In the genomic region with DNA sequence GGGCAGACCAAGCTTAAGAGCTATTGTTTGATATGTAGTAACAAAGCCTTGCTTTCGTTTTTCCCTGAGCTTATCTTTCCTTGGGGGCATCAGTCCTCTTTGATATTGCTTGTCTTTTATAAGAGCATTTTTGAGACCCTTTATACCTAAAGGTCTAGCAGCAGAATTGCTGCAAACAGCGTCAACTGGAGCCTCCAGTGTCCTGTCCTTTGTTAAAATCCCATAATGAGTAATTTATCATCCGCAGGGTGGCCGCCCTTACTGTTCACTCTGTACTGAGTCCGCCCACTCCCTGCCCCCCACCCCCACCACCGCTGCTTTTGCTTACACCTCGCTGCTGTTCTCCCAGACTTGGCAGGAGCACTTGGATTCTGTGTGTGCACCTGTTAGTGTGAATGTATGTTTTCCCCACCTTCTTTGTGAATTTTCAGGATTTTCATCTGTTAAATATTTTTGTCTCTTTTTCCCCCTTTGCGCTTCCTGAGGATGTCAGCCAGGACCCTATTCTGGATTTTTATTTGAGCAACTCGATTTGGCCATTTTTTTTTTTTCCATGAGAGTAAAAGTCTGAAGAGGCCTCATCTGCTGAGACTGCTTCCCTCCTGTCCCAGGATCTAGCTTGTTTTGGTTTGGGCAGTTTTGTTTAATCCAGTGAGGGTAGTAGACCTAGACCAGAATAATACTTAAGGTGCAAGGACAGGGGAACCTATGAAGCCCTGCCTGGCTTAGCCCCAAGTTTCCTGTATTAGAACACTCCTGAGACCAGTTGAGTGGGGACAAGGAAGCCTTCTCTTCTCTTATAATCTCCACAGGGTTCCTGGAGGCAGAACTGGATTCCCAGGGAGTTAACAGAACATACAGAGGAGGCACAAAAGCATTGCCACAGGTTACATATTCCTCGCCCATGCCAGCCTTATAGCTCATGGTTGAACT, we compare ENCODE assay signal across 1 cellular context.
TF ChIP-seq lines count a peak whose summit lies in the region.

No MANE protein-coding gene starts in this region.

TF ChIP-seq in HEK293, 187 proteins besides CTCF, POLR2A, EP300 and RAD21 (continued from another document):
- TF ChIP-seq, protein P1, sequence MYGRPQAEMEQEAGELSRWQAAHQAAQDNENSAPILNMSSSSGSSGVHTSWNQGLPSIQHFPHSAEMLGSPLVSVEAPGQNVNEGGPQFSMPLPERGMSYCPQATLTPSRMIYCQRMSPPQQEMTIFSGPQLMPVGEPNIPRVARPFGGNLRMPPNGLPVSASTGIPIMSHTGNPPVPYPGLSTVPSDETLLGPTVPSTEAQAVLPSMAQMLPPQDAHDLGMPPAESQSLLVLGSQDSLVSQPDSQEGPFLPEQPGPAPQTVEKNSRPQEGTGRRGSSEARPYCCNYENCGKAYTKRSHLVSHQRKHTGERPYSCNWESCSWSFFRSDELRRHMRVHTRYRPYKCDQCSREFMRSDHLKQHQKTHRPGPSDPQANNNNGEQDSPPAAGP (tag by site-specific recombination; IDR thresholded peaks at IDR 0.05) = no peak
- TF ChIP-seq ZNF133 (tag by site-specific recombination; IDR thresholded peaks at IDR 0.05) (no peak), ZFP69B (tag by site-specific recombination; IDR thresholded peaks at IDR 0.05) (no peak), ZNF23 (tag by site-specific recombination; IDR thresholded peaks at IDR 0.05; ENCODE audit: borderline replicate concordance) (no peak), ZNF391 (tag by site-specific recombination; IDR thresholded peaks at IDR 0.05; ENCODE audit: borderline replicate concordance, low read depth) (no peak), SP3 (tag by site-specific recombination; IDR thresholded peaks at IDR 0.05) (no peak), ZNF843 (tag by site-specific recombination; IDR thresholded peaks at IDR 0.05) (no peak), FEZF1 (tag by site-specific recombination; IDR thresholded peaks at IDR 0.05) (no peak), ZFP37 (tag by site-specific recombination; IDR thresholded peaks at IDR 0.05) (no peak), ZNF311 (tag by site-specific recombination; IDR thresholded peaks at IDR 0.05; ENCODE audit: borderline replicate concordance) (no peak), ZFHX2 (tag by site-specific recombination; conservative IDR thresholded peaks at IDR 0.05) (peak; percentile 78), ZNF549 (tag by site-specific recombination; IDR thresholded peaks at IDR 0.05) (no peak), ZBTB8A (tag by site-specific recombination; IDR thresholded peaks at IDR 0.05) (no peak), ZNF670 (tag by site-specific recombination; IDR thresholded peaks at IDR 0.05; ENCODE audit: low read depth) (no peak), ZXDB (tag by site-specific recombination; IDR thresholded peaks at IDR 0.05) (no peak), ZNF174 (tag by site-specific recombination; IDR thresholded peaks at IDR 0.05) (no peak), ZNF664 (tag by site-specific recombination; IDR thresholded peaks at IDR 0.05) (no peak), KLF16 (tag by site-specific recombination; IDR thresholded peaks at IDR 0.05) (no peak), ZNF596 (tag by site-specific recombination; IDR thresholded peaks at IDR 0.05) (no peak), SCRT2 (tag by site-specific recombination; IDR thresholded peaks at IDR 0.05) (peak; percentile 55; the same call in 1 of the 2 replicates), KLF1 (tag by site-specific recombination; IDR thresholded peaks at IDR 0.05) (peak; percentile 70), MEIS1 (CRISPR knock-in tag; IDR thresholded peaks at IDR 0.05; ENCODE audit: borderline replicate concordance) (no peak)
- TF ChIP-seq, protein P2, sequence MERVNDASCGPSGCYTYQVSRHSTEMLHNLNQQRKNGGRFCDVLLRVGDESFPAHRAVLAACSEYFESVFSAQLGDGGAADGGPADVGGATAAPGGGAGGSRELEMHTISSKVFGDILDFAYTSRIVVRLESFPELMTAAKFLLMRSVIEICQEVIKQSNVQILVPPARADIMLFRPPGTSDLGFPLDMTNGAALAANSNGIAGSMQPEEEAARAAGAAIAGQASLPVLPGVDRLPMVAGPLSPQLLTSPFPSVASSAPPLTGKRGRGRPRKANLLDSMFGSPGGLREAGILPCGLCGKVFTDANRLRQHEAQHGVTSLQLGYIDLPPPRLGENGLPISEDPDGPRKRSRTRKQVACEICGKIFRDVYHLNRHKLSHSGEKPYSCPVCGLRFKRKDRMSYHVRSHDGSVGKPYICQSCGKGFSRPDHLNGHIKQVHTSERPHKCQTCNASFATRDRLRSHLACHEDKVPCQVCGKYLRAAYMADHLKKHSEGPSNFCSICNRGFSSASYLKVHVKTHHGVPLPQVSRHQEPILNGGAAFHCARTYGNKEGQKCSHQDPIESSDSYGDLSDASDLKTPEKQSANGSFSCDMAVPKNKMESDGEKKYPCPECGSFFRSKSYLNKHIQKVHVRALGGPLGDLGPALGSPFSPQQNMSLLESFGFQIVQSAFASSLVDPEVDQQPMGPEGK (tag by site-specific recombination; IDR thresholded peaks at IDR 0.05) = peak; percentile 49
- TF ChIP-seq, protein P3, sequence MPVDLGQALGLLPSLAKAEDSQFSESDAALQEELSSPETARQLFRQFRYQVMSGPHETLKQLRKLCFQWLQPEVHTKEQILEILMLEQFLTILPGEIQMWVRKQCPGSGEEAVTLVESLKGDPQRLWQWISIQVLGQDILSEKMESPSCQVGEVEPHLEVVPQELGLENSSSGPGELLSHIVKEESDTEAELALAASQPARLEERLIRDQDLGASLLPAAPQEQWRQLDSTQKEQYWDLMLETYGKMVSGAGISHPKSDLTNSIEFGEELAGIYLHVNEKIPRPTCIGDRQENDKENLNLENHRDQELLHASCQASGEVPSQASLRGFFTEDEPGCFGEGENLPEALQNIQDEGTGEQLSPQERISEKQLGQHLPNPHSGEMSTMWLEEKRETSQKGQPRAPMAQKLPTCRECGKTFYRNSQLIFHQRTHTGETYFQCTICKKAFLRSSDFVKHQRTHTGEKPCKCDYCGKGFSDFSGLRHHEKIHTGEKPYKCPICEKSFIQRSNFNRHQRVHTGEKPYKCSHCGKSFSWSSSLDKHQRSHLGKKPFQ (tag by site-specific recombination; IDR thresholded peaks at IDR 0.05) = 0 out of 2 replicates have a peak, but pooled peaks have one; percentile 18
- TF ChIP-seq, protein P4, sequence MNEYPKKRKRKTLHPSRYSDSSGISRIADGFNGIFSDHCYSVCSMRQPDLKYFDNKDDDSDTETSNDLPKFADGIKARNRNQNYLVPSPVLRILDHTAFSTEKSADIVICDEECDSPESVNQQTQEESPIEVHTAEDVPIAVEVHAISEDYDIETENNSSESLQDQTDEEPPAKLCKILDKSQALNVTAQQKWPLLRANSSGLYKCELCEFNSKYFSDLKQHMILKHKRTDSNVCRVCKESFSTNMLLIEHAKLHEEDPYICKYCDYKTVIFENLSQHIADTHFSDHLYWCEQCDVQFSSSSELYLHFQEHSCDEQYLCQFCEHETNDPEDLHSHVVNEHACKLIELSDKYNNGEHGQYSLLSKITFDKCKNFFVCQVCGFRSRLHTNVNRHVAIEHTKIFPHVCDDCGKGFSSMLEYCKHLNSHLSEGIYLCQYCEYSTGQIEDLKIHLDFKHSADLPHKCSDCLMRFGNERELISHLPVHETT (tag by site-specific recombination; IDR thresholded peaks at IDR 0.05) = no peak
- TF ChIP-seq, protein P5, sequence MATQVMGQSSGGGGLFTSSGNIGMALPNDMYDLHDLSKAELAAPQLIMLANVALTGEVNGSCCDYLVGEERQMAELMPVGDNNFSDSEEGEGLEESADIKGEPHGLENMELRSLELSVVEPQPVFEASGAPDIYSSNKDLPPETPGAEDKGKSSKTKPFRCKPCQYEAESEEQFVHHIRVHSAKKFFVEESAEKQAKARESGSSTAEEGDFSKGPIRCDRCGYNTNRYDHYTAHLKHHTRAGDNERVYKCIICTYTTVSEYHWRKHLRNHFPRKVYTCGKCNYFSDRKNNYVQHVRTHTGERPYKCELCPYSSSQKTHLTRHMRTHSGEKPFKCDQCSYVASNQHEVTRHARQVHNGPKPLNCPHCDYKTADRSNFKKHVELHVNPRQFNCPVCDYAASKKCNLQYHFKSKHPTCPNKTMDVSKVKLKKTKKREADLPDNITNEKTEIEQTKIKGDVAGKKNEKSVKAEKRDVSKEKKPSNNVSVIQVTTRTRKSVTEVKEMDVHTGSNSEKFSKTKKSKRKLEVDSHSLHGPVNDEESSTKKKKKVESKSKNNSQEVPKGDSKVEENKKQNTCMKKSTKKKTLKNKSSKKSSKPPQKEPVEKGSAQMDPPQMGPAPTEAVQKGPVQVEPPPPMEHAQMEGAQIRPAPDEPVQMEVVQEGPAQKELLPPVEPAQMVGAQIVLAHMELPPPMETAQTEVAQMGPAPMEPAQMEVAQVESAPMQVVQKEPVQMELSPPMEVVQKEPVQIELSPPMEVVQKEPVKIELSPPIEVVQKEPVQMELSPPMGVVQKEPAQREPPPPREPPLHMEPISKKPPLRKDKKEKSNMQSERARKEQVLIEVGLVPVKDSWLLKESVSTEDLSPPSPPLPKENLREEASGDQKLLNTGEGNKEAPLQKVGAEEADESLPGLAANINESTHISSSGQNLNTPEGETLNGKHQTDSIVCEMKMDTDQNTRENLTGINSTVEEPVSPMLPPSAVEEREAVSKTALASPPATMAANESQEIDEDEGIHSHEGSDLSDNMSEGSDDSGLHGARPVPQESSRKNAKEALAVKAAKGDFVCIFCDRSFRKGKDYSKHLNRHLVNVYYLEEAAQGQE (tag by site-specific recombination; IDR thresholded peaks at IDR 0.05) = no peak
